In the genomic region with DNA sequence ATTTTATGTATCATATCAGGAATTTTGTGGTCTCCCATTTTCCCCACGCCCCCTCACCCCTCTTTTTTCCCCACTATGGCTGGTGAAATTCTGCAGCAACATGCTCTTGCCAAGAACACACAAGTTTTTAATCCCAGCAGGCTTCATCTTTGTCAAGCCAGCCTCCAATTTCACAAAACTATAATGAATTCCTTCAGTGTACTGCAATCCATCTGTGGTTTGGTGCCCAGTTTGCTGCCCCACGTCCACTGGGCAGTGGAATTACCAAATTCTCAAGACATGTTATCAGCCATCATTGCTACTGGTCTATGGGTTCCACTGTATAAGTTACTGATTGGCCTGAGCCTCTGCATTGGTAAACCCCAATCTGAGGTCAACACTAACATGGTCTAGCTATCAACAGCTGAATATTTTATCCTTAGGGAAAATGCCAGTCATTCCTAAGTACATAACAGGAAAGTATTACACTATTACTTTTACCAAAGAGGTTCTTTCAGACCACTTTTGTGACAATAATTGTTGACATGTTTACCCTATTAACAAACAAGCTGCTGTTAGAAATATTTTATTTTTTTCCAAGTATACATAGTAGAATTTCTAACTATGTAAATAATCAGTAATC, we compare ENCODE assay signal across 1 cellular context.
TF ChIP-seq lines count a peak whose summit lies in the region.

No MANE protein-coding gene starts in this region.

TF ChIP-seq in K562, 482 proteins besides CTCF, POLR2A, EP300 and RAD21:
- TF ChIP-seq ZNF324 (CRISPR knock-in tag; IDR thresholded peaks at IDR 0.05) (no peak), ZNF764 (CRISPR knock-in tag; IDR thresholded peaks at IDR 0.05; ENCODE audit: low read depth) (no peak), ZNF766 (CRISPR knock-in tag; conservative IDR thresholded peaks at IDR 0.05) (0 out of 2 replicates have a peak, but pooled peaks have one; percentile 0), TEAD1 (CRISPR knock-in tag; IDR thresholded peaks at IDR 0.05) (0 out of 4 replicates have a peak, but pooled peaks of 1 of the 2 experiments have one; percentile 15), MAFG (tag; conservative IDR thresholded peaks at IDR 0.05) (0 out of 2 replicates have a peak, but pooled peaks have one; percentile 39), CBFA2T2 (conservative IDR thresholded peaks at IDR 0.05) (no peak), NR2C1 (IDR thresholded peaks at IDR 0.05) (no peak), NR2C1 (tag; IDR thresholded peaks at IDR 0.05) (peak; percentile 44), ZNF707 (CRISPR knock-in tag; conservative IDR thresholded peaks at IDR 0.05) (no peak), ERF (CRISPR knock-in tag; IDR thresholded peaks at IDR 0.05) (0 out of 2 replicates have a peak, but pooled peaks have one; percentile 51), DMBX1 (CRISPR knock-in tag; IDR thresholded peaks at IDR 0.05; ENCODE audit: borderline replicate concordance) (peak; percentile 54; the same call in 1 of the 2 replicates)
- TF ChIP-seq, protein P1, sequence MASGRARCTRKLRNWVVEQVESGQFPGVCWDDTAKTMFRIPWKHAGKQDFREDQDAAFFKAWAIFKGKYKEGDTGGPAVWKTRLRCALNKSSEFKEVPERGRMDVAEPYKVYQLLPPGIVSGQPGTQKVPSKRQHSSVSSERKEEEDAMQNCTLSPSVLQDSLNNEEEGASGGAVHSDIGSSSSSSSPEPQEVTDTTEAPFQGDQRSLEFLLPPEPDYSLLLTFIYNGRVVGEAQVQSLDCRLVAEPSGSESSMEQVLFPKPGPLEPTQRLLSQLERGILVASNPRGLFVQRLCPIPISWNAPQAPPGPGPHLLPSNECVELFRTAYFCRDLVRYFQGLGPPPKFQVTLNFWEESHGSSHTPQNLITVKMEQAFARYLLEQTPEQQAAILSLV (tag; IDR thresholded peaks at IDR 0.05): 0 out of 2 replicates have a peak, but pooled peaks have one; percentile 40
- TF ChIP-seq, protein P2, sequence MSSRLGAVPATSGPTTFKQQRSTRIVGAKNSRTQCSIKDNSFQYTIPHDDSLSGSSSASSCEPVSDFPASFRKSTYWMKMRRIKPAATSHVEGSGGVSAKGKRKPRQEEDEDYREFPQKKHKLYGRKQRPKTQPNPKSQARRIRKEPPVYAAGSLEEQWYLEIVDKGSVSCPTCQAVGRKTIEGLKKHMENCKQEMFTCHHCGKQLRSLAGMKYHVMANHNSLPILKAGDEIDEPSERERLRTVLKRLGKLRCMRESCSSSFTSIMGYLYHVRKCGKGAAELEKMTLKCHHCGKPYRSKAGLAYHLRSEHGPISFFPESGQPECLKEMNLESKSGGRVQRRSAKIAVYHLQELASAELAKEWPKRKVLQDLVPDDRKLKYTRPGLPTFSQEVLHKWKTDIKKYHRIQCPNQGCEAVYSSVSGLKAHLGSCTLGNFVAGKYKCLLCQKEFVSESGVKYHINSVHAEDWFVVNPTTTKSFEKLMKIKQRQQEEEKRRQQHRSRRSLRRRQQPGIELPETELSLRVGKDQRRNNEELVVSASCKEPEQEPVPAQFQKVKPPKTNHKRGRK (tag; IDR thresholded peaks at IDR 0.05): 0 out of 2 replicates have a peak, but pooled peaks have one; percentile 12
- TF ChIP-seq, protein P3, sequence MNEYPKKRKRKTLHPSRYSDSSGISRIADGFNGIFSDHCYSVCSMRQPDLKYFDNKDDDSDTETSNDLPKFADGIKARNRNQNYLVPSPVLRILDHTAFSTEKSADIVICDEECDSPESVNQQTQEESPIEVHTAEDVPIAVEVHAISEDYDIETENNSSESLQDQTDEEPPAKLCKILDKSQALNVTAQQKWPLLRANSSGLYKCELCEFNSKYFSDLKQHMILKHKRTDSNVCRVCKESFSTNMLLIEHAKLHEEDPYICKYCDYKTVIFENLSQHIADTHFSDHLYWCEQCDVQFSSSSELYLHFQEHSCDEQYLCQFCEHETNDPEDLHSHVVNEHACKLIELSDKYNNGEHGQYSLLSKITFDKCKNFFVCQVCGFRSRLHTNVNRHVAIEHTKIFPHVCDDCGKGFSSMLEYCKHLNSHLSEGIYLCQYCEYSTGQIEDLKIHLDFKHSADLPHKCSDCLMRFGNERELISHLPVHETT (CRISPR knock-in tag; conservative IDR thresholded peaks at IDR 0.05 in 1 of 2, IDR thresholded peaks at IDR 0.05 in 1 of 2): no peak
- TF ChIP-seq, protein P4, sequence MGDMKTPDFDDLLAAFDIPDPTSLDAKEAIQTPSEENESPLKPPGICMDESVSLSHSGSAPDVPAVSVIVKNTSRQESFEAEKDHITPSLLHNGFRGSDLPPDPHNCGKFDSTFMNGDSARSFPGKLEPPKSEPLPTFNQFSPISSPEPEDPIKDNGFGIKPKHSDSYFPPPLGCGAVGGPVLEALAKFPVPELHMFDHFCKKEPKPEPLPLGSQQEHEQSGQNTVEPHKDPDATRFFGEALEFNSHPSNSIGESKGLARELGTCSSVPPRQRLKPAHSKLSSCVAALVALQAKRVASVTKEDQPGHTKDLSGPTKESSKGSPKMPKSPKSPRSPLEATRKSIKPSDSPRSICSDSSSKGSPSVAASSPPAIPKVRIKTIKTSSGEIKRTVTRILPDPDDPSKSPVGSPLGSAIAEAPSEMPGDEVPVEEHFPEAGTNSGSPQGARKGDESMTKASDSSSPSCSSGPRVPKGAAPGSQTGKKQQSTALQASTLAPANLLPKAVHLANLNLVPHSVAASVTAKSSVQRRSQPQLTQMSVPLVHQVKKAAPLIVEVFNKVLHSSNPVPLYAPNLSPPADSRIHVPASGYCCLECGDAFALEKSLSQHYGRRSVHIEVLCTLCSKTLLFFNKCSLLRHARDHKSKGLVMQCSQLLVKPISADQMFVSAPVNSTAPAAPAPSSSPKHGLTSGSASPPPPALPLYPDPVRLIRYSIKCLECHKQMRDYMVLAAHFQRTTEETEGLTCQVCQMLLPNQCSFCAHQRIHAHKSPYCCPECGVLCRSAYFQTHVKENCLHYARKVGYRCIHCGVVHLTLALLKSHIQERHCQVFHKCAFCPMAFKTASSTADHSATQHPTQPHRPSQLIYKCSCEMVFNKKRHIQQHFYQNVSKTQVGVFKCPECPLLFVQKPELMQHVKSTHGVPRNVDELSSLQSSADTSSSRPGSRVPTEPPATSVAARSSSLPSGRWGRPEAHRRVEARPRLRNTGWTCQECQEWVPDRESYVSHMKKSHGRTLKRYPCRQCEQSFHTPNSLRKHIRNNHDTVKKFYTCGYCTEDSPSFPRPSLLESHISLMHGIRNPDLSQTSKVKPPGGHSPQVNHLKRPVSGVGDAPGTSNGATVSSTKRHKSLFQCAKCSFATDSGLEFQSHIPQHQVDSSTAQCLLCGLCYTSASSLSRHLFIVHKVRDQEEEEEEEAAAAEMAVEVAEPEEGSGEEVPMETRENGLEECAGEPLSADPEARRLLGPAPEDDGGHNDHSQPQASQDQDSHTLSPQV (IDR thresholded peaks at IDR 0.05): 0 out of 2 replicates have a peak, but pooled peaks have one; percentile 36
- TF ChIP-seq, protein P5, sequence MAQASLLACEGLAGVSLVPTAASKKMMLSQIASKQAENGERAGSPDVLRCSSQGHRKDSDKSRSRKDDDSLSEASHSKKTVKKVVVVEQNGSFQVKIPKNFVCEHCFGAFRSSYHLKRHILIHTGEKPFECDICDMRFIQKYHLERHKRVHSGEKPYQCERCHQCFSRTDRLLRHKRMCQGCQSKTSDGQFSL (CRISPR knock-in tag; IDR thresholded peaks at IDR 0.05): no peak
- TF ChIP-seq, protein P5 (tag; IDR thresholded peaks at IDR 0.05): peak in 1 of 2 experiments; percentile 40; a peak in 1 of 4 replicates
- TF ChIP-seq, protein P6, sequence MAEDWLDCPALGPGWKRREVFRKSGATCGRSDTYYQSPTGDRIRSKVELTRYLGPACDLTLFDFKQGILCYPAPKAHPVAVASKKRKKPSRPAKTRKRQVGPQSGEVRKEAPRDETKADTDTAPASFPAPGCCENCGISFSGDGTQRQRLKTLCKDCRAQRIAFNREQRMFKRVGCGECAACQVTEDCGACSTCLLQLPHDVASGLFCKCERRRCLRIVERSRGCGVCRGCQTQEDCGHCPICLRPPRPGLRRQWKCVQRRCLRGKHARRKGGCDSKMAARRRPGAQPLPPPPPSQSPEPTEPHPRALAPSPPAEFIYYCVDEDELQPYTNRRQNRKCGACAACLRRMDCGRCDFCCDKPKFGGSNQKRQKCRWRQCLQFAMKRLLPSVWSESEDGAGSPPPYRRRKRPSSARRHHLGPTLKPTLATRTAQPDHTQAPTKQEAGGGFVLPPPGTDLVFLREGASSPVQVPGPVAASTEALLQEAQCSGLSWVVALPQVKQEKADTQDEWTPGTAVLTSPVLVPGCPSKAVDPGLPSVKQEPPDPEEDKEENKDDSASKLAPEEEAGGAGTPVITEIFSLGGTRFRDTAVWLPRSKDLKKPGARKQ (CRISPR knock-in tag; IDR thresholded peaks at IDR 0.05): no peak
- TF ChIP-seq, protein P7, sequence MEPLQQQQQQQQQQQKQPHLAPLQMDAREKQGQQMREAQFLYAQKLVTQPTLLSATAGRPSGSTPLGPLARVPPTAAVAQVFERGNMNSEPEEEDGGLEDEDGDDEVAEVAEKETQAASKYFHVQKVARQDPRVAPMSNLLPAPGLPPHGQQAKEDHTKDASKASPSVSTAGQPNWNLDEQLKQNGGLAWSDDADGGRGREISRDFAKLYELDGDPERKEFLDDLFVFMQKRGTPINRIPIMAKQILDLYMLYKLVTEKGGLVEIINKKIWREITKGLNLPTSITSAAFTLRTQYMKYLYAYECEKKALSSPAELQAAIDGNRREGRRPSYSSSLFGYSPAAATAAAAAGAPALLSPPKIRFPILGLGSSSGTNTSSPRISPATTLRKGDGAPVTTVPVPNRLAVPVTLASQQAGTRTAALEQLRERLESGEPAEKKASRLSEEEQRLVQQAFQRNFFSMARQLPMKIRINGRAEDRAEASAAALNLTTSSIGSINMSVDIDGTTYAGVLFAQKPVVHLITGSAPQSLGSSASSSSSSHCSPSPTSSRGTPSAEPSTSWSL (CRISPR knock-in tag; IDR thresholded peaks at IDR 0.05; ENCODE audit: borderline replicate concordance): no peak
TF ChIP-seq in K562: peak in this region for 10.
